8 cellular contexts compared by ENCODE assay signal in the genomic region with DNA sequence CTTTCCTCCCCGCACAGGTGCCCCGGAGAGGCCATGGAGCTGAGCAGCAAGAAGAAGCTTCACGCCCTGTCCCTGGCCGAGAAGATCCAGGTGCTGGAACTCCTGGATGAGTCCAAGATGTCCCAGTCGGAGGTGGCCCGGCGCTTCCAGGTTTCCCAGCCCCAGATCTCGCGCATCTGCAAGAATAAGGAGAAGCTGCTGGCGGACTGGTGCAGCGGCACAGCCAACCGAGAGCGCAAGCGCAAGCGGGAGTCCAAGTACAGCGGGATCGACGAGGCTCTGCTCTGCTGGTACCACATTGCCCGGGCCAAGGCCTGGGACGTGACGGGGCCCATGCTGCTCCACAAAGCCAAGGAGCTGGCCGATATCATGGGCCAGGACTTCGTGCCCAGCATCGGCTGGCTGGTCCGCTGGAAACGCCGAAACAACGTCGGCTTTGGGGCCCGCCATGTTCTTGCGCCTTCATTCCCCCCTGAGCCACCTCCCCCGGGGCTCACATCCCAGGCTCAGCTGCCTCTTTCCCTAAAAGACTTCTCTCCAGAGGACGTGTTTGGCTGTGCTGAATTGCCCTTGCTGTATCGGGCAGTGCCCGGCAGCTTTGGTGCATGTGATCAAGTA. TPM values are rescaled to one million over a fixed set of nuclear protein-coding genes. Genes with fewer than 3 reads are reported as not detected.
DNase-seq lines count a peak whose midpoint lies in the region; ATAC-seq, FAIRE-seq and TF ChIP-seq lines count a peak whose summit lies in the region.

No MANE protein-coding gene starts in this region.

- POLR2A ChIA-PET in K562 (lab: Yijun Ruan, JAX) = interaction anchor here (0.6 to 15.6 kb wide), 14 partner anchors 8 to 1149 kb away, joined by 3 to 253 read pairs (median 4); a partner anchor contains a TSS

- intact Hi-C loops in K562 (cut with micrococcal nuclease) = no loop called here
- intact Hi-C loops in kidney (cut with DNase I) = no loop called here
- intact Hi-C loops in stomach (cut with DNase I; ENCODE audit: low total_unique reads) = no loop called here

- no peaks in the 10 kb centered on the region for H3K9me2 ChIP-seq in Loucy (replicated peaks; ENCODE audit: low read depth, low read length)

- H3K9me3 ChIP-seq in Loucy (ENCODE audit: insufficient read depth, low read depth, low read length) (no peaks in the 10 kb centered on the region), K562 (replicated peaks; ENCODE audit: control insufficient read depth, insufficient read depth, low read depth, low read length) (no peaks in the 10 kb centered on the region), kidney (ENCODE audit: control insufficient read depth in 1 of 2, low read length in 2 of 2) (no peaks in the 10 kb centered on the region), stomach (no peaks in the 10 kb centered on the region)

- H3K36me3 ChIP-seq in Loucy (ENCODE audit: insufficient read depth, low read length) = peaks cover 14% of the 10 kb centered on the region; the same call in 1 of the 2 replicates
- peaks cover 18% of the 10 kb centered on the region; the same call in 1 of the 3 replicates for H3K36me3 ChIP-seq in K562 (ENCODE audit: control insufficient read depth, insufficient read depth, low read length)
- peaks cover 10 to 13% of the 10 kb centered on the region in 2 donors for H3K36me3 ChIP-seq in kidney (ENCODE audit: control insufficient read depth in 1 of 2, insufficient read depth in 2 of 2, low read length in 2 of 2)
- peaks cover 18 to 19% (median 19%) of the 10 kb centered on the region in 4 donors for H3K36me3 ChIP-seq in stomach

- 60% methylated on average over 33 of the region's 35 CpGs for WGBS in K562 (ENCODE audit: insufficient coverage, low coverage, missing lambda C conversion rate)
- 37 to 48% (median 37%) methylated on average over 28 to 35 of the region's 35 CpGs for WGBS in stomach, 5 donors

- in situ Hi-C loops in K562 (cut with MboI) = no loop called here

- H3K27ac ChIP-seq in K562 (ENCODE audit: extremely low read depth, low read depth, low read length) (no peak overlapping the region), kidney (ENCODE audit: low read depth in 2 of 2, low read length in 2 of 2) (peak overlapping the region in 1 of 2 donors; percentile 30), stomach (peak overlapping the region in 1 of 5 donors; percentile 34)

- no peak for TF ChIP-seq EP300 in K562 (IDR thresholded peaks at IDR 0.05; ENCODE audit: low read length)
- TF ChIP-seq EP300 in stomach (IDR thresholded peaks at IDR 0.05) = no peak

- H3F3A ChIP-seq in Loucy (ENCODE audit: low read depth) = no peaks in the 10 kb centered on the region; the same call in 1 of the 2 replicates

- no peaks in the 10 kb centered on the region for H3K27me3 ChIP-seq in Loucy (ENCODE audit: insufficient read depth, low read length, poor library complexity, severe bottlenecking)
- no peaks in the 10 kb centered on the region for H3K27me3 ChIP-seq in K562 (ENCODE audit: control insufficient read depth in 2 of 2, insufficient read depth in 2 of 2, low read length in 2 of 2)
- peaks cover 0 to 13% (median 0%) of the 10 kb centered on the region in 3 donors for H3K27me3 ChIP-seq in stomach

- H4K20me1 ChIP-seq in Loucy (ENCODE audit: insufficient read depth, low read length, poor library complexity, severe bottlenecking) = no peaks in the 10 kb centered on the region
- H4K20me1 ChIP-seq in K562 (replicated peaks; ENCODE audit: control insufficient read depth, insufficient read depth, low read length) = peaks cover 10% of the 10 kb centered on the region; the same call in 1 of the 2 replicates

- H2AFZ ChIP-seq in Loucy (ENCODE audit: low read length) (no peak overlapping the region), K562 (ENCODE audit: low read depth, low read length) (no peak overlapping the region)

- H3K9me1 ChIP-seq in K562 (ENCODE audit: control insufficient read depth, insufficient read depth, low read length) = no peaks in the 10 kb centered on the region

- no peak for DNase-seq in K562 (ENCODE audit: extremely low read depth in 1 of 4, low spot score in 3 of 4)
- DNase-seq in kidney = peak; percentile 84
- DNase-seq in stomach = no peak
- no peak for DNase-seq in NOMO-1 treated with dmso at 0.1 percent for 144 hours (lab: John Stamatoyannopoulos, UW; ENCODE audit: unreplicated experiment)

- H3K4me3 ChIP-seq in Loucy (ENCODE audit: low read length, poor library complexity, severe bottlenecking) (peak overlapping the region; percentile 84), K562 (no peak overlapping the region), kidney (ENCODE audit: low read length in 2 of 2) (peak overlapping the region in 1 of 2 donors; percentile 32), stomach (peak overlapping the region; percentile 74 to 82 (median 78))

- H3K9ac ChIP-seq in Loucy (ENCODE audit: low read depth, low read length, poor library complexity, severe bottlenecking) (peak overlapping the region; percentile 69), K562 (ENCODE audit: insufficient read depth in 1 of 2, low read depth in 2 of 2, low read length in 2 of 2) (peak overlapping the region in 1 of 2 experiments; percentile 90; a peak in 1 of 4 replicates), kidney (ENCODE audit: low read length in 2 of 2) (peak overlapping the region in 1 of 2 donors; percentile 40)

- H3K79me2 ChIP-seq in Loucy (ENCODE audit: insufficient read depth, low read length) (no peaks in the 10 kb centered on the region), K562 (ENCODE audit: control insufficient read depth, insufficient read depth, low read length) (no peaks in the 10 kb centered on the region)

- CTCF ChIA-PET in K562 (lab: Yijun Ruan, JAX; ENCODE audit: low intra/inter-chr PET ratio) = no interaction called here

- TF ChIP-seq CTCF in Loucy (conservative IDR thresholded peaks at IDR 0.05; ENCODE audit: low read length) = no peak
- TF ChIP-seq CTCF in K562 (IDR thresholded peaks at IDR 0.05 in 2 of 3, conservative IDR thresholded peaks at IDR 0.05 in 1 of 3; ENCODE audit: insufficient read depth in 2 of 3, low read depth in 1 of 3, low read length in 3 of 3) = no peak
- TF ChIP-seq CTCF in kidney (IDR thresholded peaks at IDR 0.05; ENCODE audit: borderline replicate concordance, extremely low read depth, insufficient read depth) = no peak
- no peak for TF ChIP-seq CTCF in stomach (IDR thresholded peaks at IDR 0.05)

- no peak for TF ChIP-seq RAD21 in K562 (CRISPR knock-in tag; conservative IDR thresholded peaks at IDR 0.05 in 1 of 2, IDR thresholded peaks at IDR 0.05 in 1 of 2)

- FAIRE-seq in K562 (lab: Jason Lieb, UNC) (peak; percentile 75), kidney (lab: Jason Lieb, UNC) (no peak)

- H3K4me1 ChIP-seq in Loucy (ENCODE audit: insufficient read depth, low read length, poor library complexity, severe bottlenecking) (peaks cover 3% of the 10 kb centered on the region), K562 (replicated peaks in 1 of 2; ENCODE audit: control insufficient read depth in 2 of 2, insufficient read depth in 2 of 2, low read length in 2 of 2) (peaks cover 25 to 48% of the 10 kb centered on the region in 2 experiments), kidney (ENCODE audit: control insufficient read depth in 1 of 2, insufficient read depth in 1 of 2, low read depth in 1 of 2, low read length in 2 of 2) (peaks cover 18 to 19% of the 10 kb centered on the region in 2 donors), stomach (peaks cover 19 to 27% (median 25%) of the 10 kb centered on the region in 4 donors)

- TF ChIP-seq POLR2A in K562 (conservative IDR thresholded peaks at IDR 0.05) = no peak
- no peak for TF ChIP-seq POLR2A in stomach (IDR thresholded peaks at IDR 0.05)

- BruUV-seq in K562 (replicated peaks; lab: Mats Ljungman, UMichigan) = no TSS peak

- H3K4me2 ChIP-seq in Loucy (ENCODE audit: low read depth, low read length, poor library complexity, severe bottlenecking) (peak overlapping the region; percentile 90), K562 (ENCODE audit: insufficient read depth, low read length) (peak overlapping the region; percentile 60)

- ATAC-seq in K562 (no peak), GM21360 (IDR thresholded peaks at IDR 0.05; ENCODE audit: unreplicated experiment) (no peak), HG03354 (IDR thresholded peaks at IDR 0.05; ENCODE audit: poor library complexity, severe bottlenecking, unreplicated experiment) (no peak), HG02981 (IDR thresholded peaks at IDR 0.05; ENCODE audit: unreplicated experiment) (no peak)

RNA-seq across cellular contexts. Expression of a gene that starts 1.3 kb away (rescaled TPM):
- 0.79 and 1.5 TPM in 2 replicates for total RNA-seq in K562 (2011; cell fraction: chromatin; rRNA removed; ENCODE audit: low replicate concordance)
- total RNA-seq in K562 (2011; cell fraction: nucleolus; rRNA removed) = 1.4 and 1.5 TPM in 2 replicates
- 0.38 and 0.95 TPM in 2 replicates for total RNA-seq in K562 (2011; cell fraction: nucleoplasm; rRNA removed)
- total RNA-seq in K562 (2014; rRNA removed) (1.3 and 2.1 TPM in 2 replicates), K562 (2014; rRNA removed; fragmentation: Illumina TruSeq; extraction: Trizol) (0.29 and 0.44 TPM in 2 replicates), K562 (2015; rRNA removed; fragmentation: Illumina TruSeq; extraction: Trizol) (0.65 and 0.75 TPM in 2 replicates), K562 (2021) (0.81 and 1.3 TPM in 2 replicates), kidney (0.19 TPM), stomach (1 to 10 TPM in 1 of 5 donors, not detected in 4; 4.5 TPM)
- polyA plus RNA-seq in K562 (2011; rRNA removed) (0.39 and 0.56 TPM in 2 replicates), K562 (2014; fragmentation: Illumina TruSeq; extraction: Trizol) (0.49 and 0.64 TPM in 2 replicates), K562 (2014; fragmentation: Nextera tagmentation; extraction: Ambion mirVana) (under 1 TPM; 0.06 to 0.08 TPM), K562 (2014; rRNA removed) (0.61 and 0.98 TPM in 2 replicates), kidney (ENCODE audit: insufficient read depth, low read depth, low replicate concordance) (0.95 TPM), stomach (under 1 TPM in 2 of 3 donors, not detected in 1; 0.25 to 0.44 TPM)
- 0.53 and 1.1 TPM in 2 replicates for polyA plus RNA-seq in K562 (2011; cell fraction: cytosol; rRNA removed)
- 0.79 and 1.1 TPM in 2 replicates for polyA plus RNA-seq in K562 (2011; cell fraction: nucleus; rRNA removed)
- polyA plus RNA-seq in K562 (2012) = 1.0 and 1.8 TPM in 2 replicates
- polyA minus RNA-seq in K562 (2011; rRNA and poly(A)+ RNA removed) = 0.12 and 0.25 TPM in 2 replicates
- 0.64 TPM in 1 of 2 replicates, not detected in the other for polyA minus RNA-seq in K562 (2011; cell fraction: cytosol; rRNA and poly(A)+ RNA removed)
- 0.67 and 0.81 TPM in 2 replicates for polyA minus RNA-seq in K562 (2011; cell fraction: nucleus; rRNA and poly(A)+ RNA removed)

RNA-seq across cellular contexts. Expression of a gene that starts 22.2 kb away (rescaled TPM):
- 75.3 and 142 TPM in 2 replicates for total RNA-seq in K562 (2011; cell fraction: chromatin; rRNA removed; ENCODE audit: low replicate concordance)
- total RNA-seq in K562 (2011; cell fraction: nucleolus; rRNA removed) = 65.5 and 74.9 TPM in 2 replicates
- total RNA-seq in K562 (2011; cell fraction: nucleoplasm; rRNA removed) = 76.9 and 80.5 TPM in 2 replicates
- 34.4 and 44.0 TPM in 2 replicates for total RNA-seq in K562 (2014; rRNA removed)
- 28.1 and 29.3 TPM in 2 replicates for total RNA-seq in K562 (2014; rRNA removed; fragmentation: Illumina TruSeq; extraction: Trizol)
- total RNA-seq in K562 (2015; rRNA removed; fragmentation: Illumina TruSeq; extraction: Trizol) = 41.0 and 41.1 TPM in 2 replicates
- 74.6 and 76.3 TPM in 2 replicates for total RNA-seq in K562 (2021)
- 29.7 and 40.3 TPM in 2 replicates for polyA plus RNA-seq in K562 (2011; rRNA removed)
- polyA plus RNA-seq in K562 (2011; cell fraction: cytosol; rRNA removed) = 44.3 and 45.4 TPM in 2 replicates
- polyA plus RNA-seq in K562 (2011; cell fraction: nucleus; rRNA removed) = 64.8 and 70.4 TPM in 2 replicates
- polyA plus RNA-seq in K562 (2012) = 54.9 and 55.8 TPM in 2 replicates
- 65.0 and 81.7 TPM in 2 replicates for polyA plus RNA-seq in K562 (2014; fragmentation: Illumina TruSeq; extraction: Trizol)
- 10 to 100 TPM; 15.6 to 33.2 TPM for polyA plus RNA-seq in K562 (2014; fragmentation: Nextera tagmentation; extraction: Ambion mirVana)
- 33.2 and 35.6 TPM in 2 replicates for polyA plus RNA-seq in K562 (2014; rRNA removed)
- 31.7 and 32.1 TPM in 2 replicates for polyA minus RNA-seq in K562 (2011; rRNA and poly(A)+ RNA removed)
- 25.4 and 35.7 TPM in 2 replicates for polyA minus RNA-seq in K562 (2011; cell fraction: cytosol; rRNA and poly(A)+ RNA removed)
- polyA minus RNA-seq in K562 (2011; cell fraction: nucleus; rRNA and poly(A)+ RNA removed) = 21.1 and 35.7 TPM in 2 replicates
- 58.5 TPM for total RNA-seq in kidney
- polyA plus RNA-seq in kidney (ENCODE audit: insufficient read depth, low read depth, low replicate concordance) = 25.9 TPM
- 10 to 100 TPM; 14.7 to 92.8 (median 35.1) TPM for total RNA-seq in stomach
- 10 to 100 TPM; 14.9 to 22.6 (median 19.6) TPM for polyA plus RNA-seq in stomach

RNA-seq across cellular contexts. Expression of a gene that starts 26.6 kb away (rescaled TPM):
- 2.5 and 2.9 TPM in 2 replicates for total RNA-seq in K562 (2011; cell fraction: chromatin; rRNA removed; ENCODE audit: low replicate concordance)
- 2.7 and 3.6 TPM in 2 replicates for total RNA-seq in K562 (2011; cell fraction: nucleolus; rRNA removed)
- 2.3 and 2.7 TPM in 2 replicates for total RNA-seq in K562 (2011; cell fraction: nucleoplasm; rRNA removed)
- total RNA-seq in K562 (2014; rRNA removed) (0.82 and 2.3 TPM in 2 replicates), K562 (2014; rRNA removed; fragmentation: Illumina TruSeq; extraction: Trizol) (0.55 and 0.57 TPM in 2 replicates), K562 (2015; rRNA removed; fragmentation: Illumina TruSeq; extraction: Trizol) (0.40 and 0.45 TPM in 2 replicates), K562 (2021) (0.92 and 2.2 TPM in 2 replicates), kidney (14.7 TPM), stomach (100 to 1,000 TPM in 1 of 5 donors, 1 to 10 TPM in 4; 1.2 to 101 (median 2.4) TPM)
- polyA plus RNA-seq in K562 (2011; rRNA removed) (0.61 and 0.81 TPM in 2 replicates), K562 (2014; fragmentation: Illumina TruSeq; extraction: Trizol) (0.51 and 0.68 TPM in 2 replicates), K562 (2014; fragmentation: Nextera tagmentation; extraction: Ambion mirVana) (under 1 TPM; 0.15 to 0.34 TPM), K562 (2014; rRNA removed) (0.93 and 1.1 TPM in 2 replicates), kidney (ENCODE audit: insufficient read depth, low read depth, low replicate concordance) (4.1 TPM), stomach (1 to 10 TPM; 1.9 to 3.8 (median 3.1) TPM)
- polyA plus RNA-seq in K562 (2011; cell fraction: cytosol; rRNA removed) = 0.49 and 0.85 TPM in 2 replicates
- polyA plus RNA-seq in K562 (2011; cell fraction: nucleus; rRNA removed) = 1.2 and 3.9 TPM in 2 replicates
- polyA plus RNA-seq in K562 (2012) = 1.3 and 1.4 TPM in 2 replicates
- 0.35 and 0.42 TPM in 2 replicates for polyA minus RNA-seq in K562 (2011; rRNA and poly(A)+ RNA removed)
- polyA minus RNA-seq in K562 (2011; cell fraction: cytosol; rRNA and poly(A)+ RNA removed) = 0.76 and 0.91 TPM in 2 replicates
- polyA minus RNA-seq in K562 (2011; cell fraction: nucleus; rRNA and poly(A)+ RNA removed) = 0.40 and 0.56 TPM in 2 replicates

RNA-seq across cellular contexts. Expression of a gene that starts 30.6 kb away (rescaled TPM):
- 28.5 and 83.6 TPM in 2 replicates for total RNA-seq in K562 (2011; cell fraction: chromatin; rRNA removed; ENCODE audit: low replicate concordance)
- 89.6 and 96.9 TPM in 2 replicates for total RNA-seq in K562 (2011; cell fraction: nucleolus; rRNA removed)
- 32.8 and 36.5 TPM in 2 replicates for total RNA-seq in K562 (2011; cell fraction: nucleoplasm; rRNA removed)
- total RNA-seq in K562 (2014; rRNA removed) (34.6 and 46.5 TPM in 2 replicates), K562 (2014; rRNA removed; fragmentation: Illumina TruSeq; extraction: Trizol) (6.2 and 8.6 TPM in 2 replicates), K562 (2015; rRNA removed; fragmentation: Illumina TruSeq; extraction: Trizol) (15.0 and 15.8 TPM in 2 replicates), K562 (2021) (44.2 and 54.5 TPM in 2 replicates), kidney (41.3 TPM), stomach (100 to 1,000 TPM in 3 of 5 donors, 10 to 100 TPM in 1, 1 to 10 TPM in 1; 9.3 to 340 (median 114) TPM)
- polyA plus RNA-seq in K562 (2011; rRNA removed) (16.0 and 19.9 TPM in 2 replicates), K562 (2014; fragmentation: Illumina TruSeq; extraction: Trizol) (12.0 and 19.4 TPM in 2 replicates), K562 (2014; fragmentation: Nextera tagmentation; extraction: Ambion mirVana) (1 to 10 TPM; 4.5 to 5.0 TPM), K562 (2014; rRNA removed) (33.4 and 41.7 TPM in 2 replicates), kidney (ENCODE audit: insufficient read depth, low read depth, low replicate concordance) (9.4 TPM), stomach (10 to 100 TPM; 11.8 to 16.3 (median 13.6) TPM)
- polyA plus RNA-seq in K562 (2011; cell fraction: cytosol; rRNA removed) = 24.0 and 43.0 TPM in 2 replicates
- 25.1 and 46.6 TPM in 2 replicates for polyA plus RNA-seq in K562 (2011; cell fraction: nucleus; rRNA removed)
- polyA plus RNA-seq in K562 (2012) = 21.4 and 22.5 TPM in 2 replicates
- 8.4 and 13.5 TPM in 2 replicates for polyA minus RNA-seq in K562 (2011; rRNA and poly(A)+ RNA removed)
- 21.0 and 21.1 TPM in 2 replicates for polyA minus RNA-seq in K562 (2011; cell fraction: cytosol; rRNA and poly(A)+ RNA removed)
- polyA minus RNA-seq in K562 (2011; cell fraction: nucleus; rRNA and poly(A)+ RNA removed) = 28.1 and 34.6 TPM in 2 replicates

RNA-seq across cellular contexts. Expression of a gene that starts 41.2 kb away (rescaled TPM):
- 5.1 and 29.5 TPM in 2 replicates for total RNA-seq in K562 (2011; cell fraction: chromatin; rRNA removed; ENCODE audit: low replicate concordance)
- total RNA-seq in K562 (2011; cell fraction: nucleolus; rRNA removed) = 17.6 and 26.3 TPM in 2 replicates
- 11.7 and 13.1 TPM in 2 replicates for total RNA-seq in K562 (2011; cell fraction: nucleoplasm; rRNA removed)
- total RNA-seq in K562 (2014; rRNA removed) = 0.54 and 2.6 TPM in 2 replicates
- total RNA-seq in K562 (2014; rRNA removed; fragmentation: Illumina TruSeq; extraction: Trizol) = 0.29 TPM in 1 of 2 replicates, not detected in the other
- total RNA-seq in K562 (2015; rRNA removed; fragmentation: Illumina TruSeq; extraction: Trizol) = 0.79 and 1.3 TPM in 2 replicates
- 2.1 and 3.5 TPM in 2 replicates for total RNA-seq in K562 (2021)
- polyA plus RNA-seq in K562 (2011; rRNA removed) = 0.45 and 1.9 TPM in 2 replicates
- 0.68 and 3.8 TPM in 2 replicates for polyA plus RNA-seq in K562 (2011; cell fraction: cytosol; rRNA removed)
- polyA plus RNA-seq in K562 (2011; cell fraction: nucleus; rRNA removed) = 3.4 and 6.9 TPM in 2 replicates
- 2.2 and 4.8 TPM in 2 replicates for polyA plus RNA-seq in K562 (2012)
- 2.9 and 5.4 TPM in 2 replicates for polyA plus RNA-seq in K562 (2014; fragmentation: Illumina TruSeq; extraction: Trizol)
- polyA plus RNA-seq in K562 (2014; fragmentation: Nextera tagmentation; extraction: Ambion mirVana) = under 1 TPM; 0.27 to 0.52 TPM
- 1.1 and 1.5 TPM in 2 replicates for polyA plus RNA-seq in K562 (2014; rRNA removed)
- 0.53 and 1.1 TPM in 2 replicates for polyA minus RNA-seq in K562 (2011; rRNA and poly(A)+ RNA removed)
- polyA minus RNA-seq in K562 (2011; cell fraction: cytosol; rRNA and poly(A)+ RNA removed) = 1.3 and 2.0 TPM in 2 replicates
- 3.1 and 5.8 TPM in 2 replicates for polyA minus RNA-seq in K562 (2011; cell fraction: nucleus; rRNA and poly(A)+ RNA removed)
- 13.7 TPM for total RNA-seq in kidney
- 19.4 TPM for polyA plus RNA-seq in kidney (ENCODE audit: insufficient read depth, low read depth, low replicate concordance)
- 10 to 100 TPM in 2 of 5 donors, 1 to 10 TPM in 1, under 1 TPM in 1, not detected in 1; 0.89 to 18.3 (median 8.3) TPM for total RNA-seq in stomach
- 10 to 100 TPM; 13.8 to 22.0 (median 18.4) TPM for polyA plus RNA-seq in stomach
